1 cellular context compared by ENCODE assay signal in the genomic region with DNA sequence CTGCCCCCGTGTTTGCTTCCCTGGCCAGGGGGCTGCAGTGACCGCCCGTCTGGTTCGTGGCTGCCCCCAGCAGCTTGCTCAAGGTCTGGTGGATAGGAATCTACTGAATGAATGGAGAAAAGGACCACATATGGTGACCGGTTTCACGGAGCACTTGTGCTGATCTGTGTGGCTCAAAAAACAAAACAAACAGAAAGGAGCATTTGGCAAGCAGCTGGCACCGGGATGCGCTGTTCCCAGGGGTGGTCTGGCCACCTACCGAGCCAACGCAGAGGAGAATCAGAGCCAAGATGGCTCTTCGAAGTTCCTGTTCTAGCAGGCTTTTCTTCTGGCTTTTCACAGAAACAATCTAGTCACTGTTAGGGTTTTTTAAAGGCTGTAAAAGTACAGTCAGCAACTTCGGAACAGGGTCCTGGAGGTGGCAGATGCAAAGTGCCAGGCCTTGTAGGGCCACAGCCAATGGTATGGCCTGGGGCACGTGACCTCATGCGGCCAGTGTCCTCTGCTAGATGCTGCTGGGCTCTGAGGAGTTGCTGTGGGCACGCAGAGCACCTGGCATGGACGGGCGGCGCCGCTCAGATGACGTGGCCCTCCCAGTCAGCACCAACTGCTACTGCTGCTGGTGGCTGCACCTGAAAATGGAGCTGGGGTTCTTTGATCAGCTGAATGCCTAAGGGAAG.
TF ChIP-seq lines count a peak whose summit lies in the region.

No MANE protein-coding gene starts in this region.

TF ChIP-seq in SK-N-SH, 30 proteins besides CTCF, POLR2A, EP300 and RAD21 (continued from another document):
- TF ChIP-seq, protein P1, sequence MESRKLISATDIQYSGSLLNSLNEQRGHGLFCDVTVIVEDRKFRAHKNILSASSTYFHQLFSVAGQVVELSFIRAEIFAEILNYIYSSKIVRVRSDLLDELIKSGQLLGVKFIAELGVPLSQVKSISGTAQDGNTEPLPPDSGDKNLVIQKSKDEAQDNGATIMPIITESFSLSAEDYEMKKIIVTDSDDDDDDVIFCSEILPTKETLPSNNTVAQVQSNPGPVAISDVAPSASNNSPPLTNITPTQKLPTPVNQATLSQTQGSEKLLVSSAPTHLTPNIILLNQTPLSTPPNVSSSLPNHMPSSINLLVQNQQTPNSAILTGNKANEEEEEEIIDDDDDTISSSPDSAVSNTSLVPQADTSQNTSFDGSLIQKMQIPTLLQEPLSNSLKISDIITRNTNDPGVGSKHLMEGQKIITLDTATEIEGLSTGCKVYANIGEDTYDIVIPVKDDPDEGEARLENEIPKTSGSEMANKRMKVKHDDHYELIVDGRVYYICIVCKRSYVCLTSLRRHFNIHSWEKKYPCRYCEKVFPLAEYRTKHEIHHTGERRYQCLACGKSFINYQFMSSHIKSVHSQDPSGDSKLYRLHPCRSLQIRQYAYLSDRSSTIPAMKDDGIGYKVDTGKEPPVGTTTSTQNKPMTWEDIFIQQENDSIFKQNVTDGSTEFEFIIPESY (IDR thresholded peaks at IDR 0.05; ENCODE audit: borderline replicate concordance, low read depth) = no peak
- TF ChIP-seq, protein P2, sequence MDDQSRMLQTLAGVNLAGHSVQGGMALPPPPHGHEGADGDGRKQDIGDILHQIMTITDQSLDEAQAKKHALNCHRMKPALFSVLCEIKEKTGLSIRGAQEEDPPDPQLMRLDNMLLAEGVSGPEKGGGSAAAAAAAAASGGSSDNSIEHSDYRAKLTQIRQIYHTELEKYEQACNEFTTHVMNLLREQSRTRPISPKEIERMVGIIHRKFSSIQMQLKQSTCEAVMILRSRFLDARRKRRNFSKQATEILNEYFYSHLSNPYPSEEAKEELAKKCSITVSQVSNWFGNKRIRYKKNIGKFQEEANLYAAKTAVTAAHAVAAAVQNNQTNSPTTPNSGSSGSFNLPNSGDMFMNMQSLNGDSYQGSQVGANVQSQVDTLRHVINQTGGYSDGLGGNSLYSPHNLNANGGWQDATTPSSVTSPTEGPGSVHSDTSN (IDR thresholded peaks at IDR 0.05) = no peak
- TF ChIP-seq REST (IDR thresholded peaks at IDR 0.05; ENCODE audit: low read depth, low read length) = no peak
- TF ChIP-seq RFX5 (IDR thresholded peaks at IDR 0.05; ENCODE audit: low read length) = no peak
- no peak for TF ChIP-seq POLR2AphosphoS5 (IDR thresholded peaks at IDR 0.05; ENCODE audit: low read depth, low read length)
- no peak for TF ChIP-seq RXRA (IDR thresholded peaks at IDR 0.05; ENCODE audit: borderline replicate concordance, low read depth)
- no peak for TF ChIP-seq MXI1 (IDR thresholded peaks at IDR 0.05; ENCODE audit: low read depth, low read length)
- TF ChIP-seq TEAD4 (IDR thresholded peaks at IDR 0.05; ENCODE audit: borderline replicate concordance, insufficient read depth) = no peak
- TF ChIP-seq NRF1 (IDR thresholded peaks at IDR 0.05; ENCODE audit: low read depth, low read length) = no peak
- no peak for TF ChIP-seq MEF2A (IDR thresholded peaks at IDR 0.05; ENCODE audit: borderline replicate concordance, low read depth)
